ENCODE assay signal across 1 cellular context in the genomic region with DNA sequence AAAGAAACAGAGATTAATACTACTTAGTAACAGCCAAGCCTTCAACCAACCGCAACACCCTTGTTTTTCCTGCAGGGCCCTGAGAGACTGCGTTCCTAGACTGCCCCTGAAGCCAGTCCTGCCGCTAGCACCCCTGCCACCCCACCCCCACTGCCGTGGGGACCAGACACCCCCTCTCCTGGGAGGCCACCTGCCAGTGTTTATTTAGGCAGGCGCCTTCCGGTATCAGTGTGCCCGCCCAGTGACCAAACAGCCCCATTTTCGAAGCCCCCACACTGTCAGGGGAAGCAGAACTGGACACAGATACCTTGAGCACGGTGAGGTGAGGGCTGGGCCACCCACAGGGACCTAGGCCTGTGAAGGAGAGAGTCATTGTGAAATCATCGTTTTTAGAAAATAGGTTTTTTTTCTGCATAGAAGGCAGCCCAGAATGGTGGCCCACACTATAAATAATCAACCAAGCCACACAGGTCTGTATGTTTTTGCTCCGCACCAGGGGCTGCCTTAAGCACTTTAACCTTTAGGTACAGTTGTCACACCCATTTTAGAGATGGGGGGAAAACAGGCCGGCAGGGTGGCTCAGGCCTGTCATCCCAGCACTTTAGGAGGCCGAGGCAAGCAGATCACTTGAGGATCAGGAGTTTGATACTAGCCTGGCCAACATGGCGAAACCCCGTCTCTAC.
A peak's percentile ranks its signal among the peaks of the same experiment; 100 is the strongest.
TF ChIP-seq lines count a peak whose summit lies in the region.

No MANE protein-coding gene starts in this region.

TF ChIP-seq in HepG2, 621 proteins besides CTCF, POLR2A, EP300 and RAD21 (continued from another document and continues in another):
- TF ChIP-seq MXD3 (CRISPR knock-in tag; IDR thresholded peaks at IDR 0.05) = peak; percentile 55; the same call in 1 of the 2 replicates
- TF ChIP-seq AGO2 (optimal IDR thresholded peaks at IDR 0.05; ENCODE audit: low read depth, low read length) = no peak
- peak; percentile 22 for TF ChIP-seq PRPF4 (IDR thresholded peaks at IDR 0.05; ENCODE audit: low read depth, low read length, poor library complexity, severe bottlenecking)
- no peak for TF ChIP-seq BCL3 (CRISPR knock-in tag; IDR thresholded peaks at IDR 0.05)
- TF ChIP-seq GPBP1L1 (CRISPR knock-in tag; IDR thresholded peaks at IDR 0.05) = no peak
- TF ChIP-seq ZNF160 (CRISPR knock-in tag; IDR thresholded peaks at IDR 0.05) = no peak; the same call in 1 of the 2 replicates
- TF ChIP-seq SIX4 (CRISPR knock-in tag; IDR thresholded peaks at IDR 0.05) = peak; percentile 63; the same call in 1 of the 2 replicates
- no peak for TF ChIP-seq ZNF382 (CRISPR knock-in tag; IDR thresholded peaks at IDR 0.05; ENCODE audit: borderline replicate concordance)
- TF ChIP-seq ZNF280D (CRISPR knock-in tag; IDR thresholded peaks at IDR 0.05) = no peak
- no peak for TF ChIP-seq RBFOX2 (IDR thresholded peaks at IDR 0.05; ENCODE audit: low read depth, low read length)
- no peak; the same call in 1 of the 2 replicates for TF ChIP-seq MEIS2 (CRISPR knock-in tag; IDR thresholded peaks at IDR 0.05)
- no peak for TF ChIP-seq SOX13 (IDR thresholded peaks at IDR 0.05)
- peak in 1 of 2 experiments; percentile 70; a peak in 2 of 4 replicates for TF ChIP-seq SOX13 (CRISPR knock-in tag; conservative IDR thresholded peaks at IDR 0.05 in 1 of 2, IDR thresholded peaks at IDR 0.05 in 1 of 2)
- TF ChIP-seq, protein P1, sequence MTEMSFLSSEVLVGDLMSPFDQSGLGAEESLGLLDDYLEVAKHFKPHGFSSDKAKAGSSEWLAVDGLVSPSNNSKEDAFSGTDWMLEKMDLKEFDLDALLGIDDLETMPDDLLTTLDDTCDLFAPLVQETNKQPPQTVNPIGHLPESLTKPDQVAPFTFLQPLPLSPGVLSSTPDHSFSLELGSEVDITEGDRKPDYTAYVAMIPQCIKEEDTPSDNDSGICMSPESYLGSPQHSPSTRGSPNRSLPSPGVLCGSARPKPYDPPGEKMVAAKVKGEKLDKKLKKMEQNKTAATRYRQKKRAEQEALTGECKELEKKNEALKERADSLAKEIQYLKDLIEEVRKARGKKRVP (CRISPR knock-in tag; IDR thresholded peaks at IDR 0.05) = 0 out of 4 replicates have a peak, but pooled peaks of 1 of the 2 experiments have one; percentile 12
- peak; percentile 22; the same call in 1 of the 2 replicates for TF ChIP-seq ISL2 (CRISPR knock-in tag; IDR thresholded peaks at IDR 0.05)
- TF ChIP-seq SAFB2 (CRISPR knock-in tag; IDR thresholded peaks at IDR 0.05; ENCODE audit: borderline replicate concordance, low read depth) = no peak
- no peak for TF ChIP-seq ATAD3A (CRISPR knock-in tag; IDR thresholded peaks at IDR 0.05)
- TF ChIP-seq, protein P2, sequence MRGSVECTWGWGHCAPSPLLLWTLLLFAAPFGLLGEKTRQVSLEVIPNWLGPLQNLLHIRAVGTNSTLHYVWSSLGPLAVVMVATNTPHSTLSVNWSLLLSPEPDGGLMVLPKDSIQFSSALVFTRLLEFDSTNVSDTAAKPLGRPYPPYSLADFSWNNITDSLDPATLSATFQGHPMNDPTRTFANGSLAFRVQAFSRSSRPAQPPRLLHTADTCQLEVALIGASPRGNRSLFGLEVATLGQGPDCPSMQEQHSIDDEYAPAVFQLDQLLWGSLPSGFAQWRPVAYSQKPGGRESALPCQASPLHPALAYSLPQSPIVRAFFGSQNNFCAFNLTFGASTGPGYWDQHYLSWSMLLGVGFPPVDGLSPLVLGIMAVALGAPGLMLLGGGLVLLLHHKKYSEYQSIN (CRISPR knock-in tag; IDR thresholded peaks at IDR 0.05; ENCODE audit: borderline replicate concordance) = no peak
- TF ChIP-seq MAFK (conservative IDR thresholded peaks at IDR 0.05 in 1 of 2, IDR thresholded peaks at IDR 0.05 in 1 of 2; ENCODE audit: low read length in 2 of 2) = no peak
- TF ChIP-seq, protein P3, sequence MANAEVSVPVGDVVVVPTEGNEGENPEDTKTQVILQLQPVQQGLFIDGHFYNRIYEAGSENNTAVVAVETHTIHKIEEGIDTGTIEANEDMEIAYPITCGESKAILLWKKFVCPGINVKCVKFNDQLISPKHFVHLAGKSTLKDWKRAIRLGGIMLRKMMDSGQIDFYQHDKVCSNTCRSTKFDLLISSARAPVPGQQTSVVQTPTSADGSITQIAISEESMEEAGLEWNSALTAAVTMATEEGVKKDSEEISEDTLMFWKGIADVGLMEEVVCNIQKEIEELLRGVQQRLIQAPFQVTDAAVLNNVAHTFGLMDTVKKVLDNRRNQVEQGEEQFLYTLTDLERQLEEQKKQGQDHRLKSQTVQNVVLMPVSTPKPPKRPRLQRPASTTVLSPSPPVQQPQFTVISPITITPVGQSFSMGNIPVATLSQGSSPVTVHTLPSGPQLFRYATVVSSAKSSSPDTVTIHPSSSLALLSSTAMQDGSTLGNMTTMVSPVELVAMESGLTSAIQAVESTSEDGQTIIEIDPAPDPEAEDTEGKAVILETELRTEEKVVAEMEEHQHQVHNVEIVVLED (CRISPR knock-in tag; IDR thresholded peaks at IDR 0.05; ENCODE audit: borderline replicate concordance) = no peak
- TF ChIP-seq MEIS1 (CRISPR knock-in tag; IDR thresholded peaks at IDR 0.05; ENCODE audit: borderline replicate concordance) = no peak
- TF ChIP-seq ZNF367 (CRISPR knock-in tag; IDR thresholded peaks at IDR 0.05; ENCODE audit: borderline replicate concordance) = no peak
- TF ChIP-seq ZFP36 (IDR thresholded peaks at IDR 0.05; ENCODE audit: borderline replicate concordance, low read depth, low read length, partially characterized antibody) = no peak
- TF ChIP-seq, protein P4, sequence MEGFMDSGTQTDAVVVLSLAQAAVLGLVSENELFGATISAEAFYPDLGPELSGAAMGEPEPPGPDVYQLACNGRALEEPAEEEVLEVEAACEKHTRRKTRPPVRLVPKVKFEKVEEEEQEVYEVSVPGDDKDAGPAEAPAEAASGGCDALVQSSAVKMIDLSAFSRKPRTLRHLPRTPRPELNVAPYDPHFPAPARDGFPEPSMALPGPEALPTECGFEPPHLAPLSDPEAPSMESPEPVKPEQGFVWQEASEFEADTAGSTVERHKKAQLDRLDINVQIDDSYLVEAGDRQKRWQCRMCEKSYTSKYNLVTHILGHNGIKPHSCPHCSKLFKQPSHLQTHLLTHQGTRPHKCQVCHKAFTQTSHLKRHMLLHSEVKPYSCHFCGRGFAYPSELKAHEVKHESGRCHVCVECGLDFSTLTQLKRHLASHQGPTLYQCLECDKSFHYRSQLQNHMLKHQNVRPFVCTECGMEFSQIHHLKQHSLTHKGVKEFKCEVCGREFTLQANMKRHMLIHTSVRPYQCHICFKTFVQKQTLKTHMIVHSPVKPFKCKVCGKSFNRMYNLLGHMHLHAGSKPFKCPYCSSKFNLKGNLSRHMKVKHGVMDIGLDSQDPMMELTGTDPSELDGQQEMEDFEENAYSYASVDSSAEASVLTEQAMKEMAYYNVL (CRISPR knock-in tag; IDR thresholded peaks at IDR 0.05; ENCODE audit: borderline replicate concordance) = peak; percentile 72; the same call in 1 of the 2 replicates
- TF ChIP-seq ZZZ3 (CRISPR knock-in tag; IDR thresholded peaks at IDR 0.05; ENCODE audit: borderline replicate concordance) = no peak
- TF ChIP-seq ZNF550 (CRISPR knock-in tag; IDR thresholded peaks at IDR 0.05; ENCODE audit: borderline replicate concordance) = no peak
- peak; percentile 80; the same call in 1 of the 2 replicates for TF ChIP-seq ZNF292 (CRISPR knock-in tag; IDR thresholded peaks at IDR 0.05; ENCODE audit: borderline replicate concordance, low read depth)
- 0 out of 2 replicates have a peak, but pooled peaks have one; percentile 39 for TF ChIP-seq STAT5B (CRISPR knock-in tag; IDR thresholded peaks at IDR 0.05)
- TF ChIP-seq RAD51 (IDR thresholded peaks at IDR 0.05; ENCODE audit: borderline replicate concordance) = no peak
- TF ChIP-seq ZNF569 (CRISPR knock-in tag; IDR thresholded peaks at IDR 0.05; ENCODE audit: borderline replicate concordance) = no peak
- no peak for TF ChIP-seq MXI1 (IDR thresholded peaks at IDR 0.05; ENCODE audit: borderline replicate concordance, low read depth, low read length)
- TF ChIP-seq ZNF232 (CRISPR knock-in tag; IDR thresholded peaks at IDR 0.05; ENCODE audit: borderline replicate concordance) = no peak
- TF ChIP-seq ZFP41 (CRISPR knock-in tag; IDR thresholded peaks at IDR 0.05; ENCODE audit: borderline replicate concordance) = no peak
- no peak for TF ChIP-seq ZFP91 (CRISPR knock-in tag; IDR thresholded peaks at IDR 0.05; ENCODE audit: borderline replicate concordance)
- TF ChIP-seq ZNF7 (CRISPR knock-in tag; IDR thresholded peaks at IDR 0.05) = no peak
- no peak for TF ChIP-seq PREB (CRISPR knock-in tag; IDR thresholded peaks at IDR 0.05)
- TF ChIP-seq ZNF839 (CRISPR knock-in tag; IDR thresholded peaks at IDR 0.05; ENCODE audit: borderline replicate concordance) = peak; percentile 43; the same call in 1 of the 2 replicates
- TF ChIP-seq, protein P5, sequence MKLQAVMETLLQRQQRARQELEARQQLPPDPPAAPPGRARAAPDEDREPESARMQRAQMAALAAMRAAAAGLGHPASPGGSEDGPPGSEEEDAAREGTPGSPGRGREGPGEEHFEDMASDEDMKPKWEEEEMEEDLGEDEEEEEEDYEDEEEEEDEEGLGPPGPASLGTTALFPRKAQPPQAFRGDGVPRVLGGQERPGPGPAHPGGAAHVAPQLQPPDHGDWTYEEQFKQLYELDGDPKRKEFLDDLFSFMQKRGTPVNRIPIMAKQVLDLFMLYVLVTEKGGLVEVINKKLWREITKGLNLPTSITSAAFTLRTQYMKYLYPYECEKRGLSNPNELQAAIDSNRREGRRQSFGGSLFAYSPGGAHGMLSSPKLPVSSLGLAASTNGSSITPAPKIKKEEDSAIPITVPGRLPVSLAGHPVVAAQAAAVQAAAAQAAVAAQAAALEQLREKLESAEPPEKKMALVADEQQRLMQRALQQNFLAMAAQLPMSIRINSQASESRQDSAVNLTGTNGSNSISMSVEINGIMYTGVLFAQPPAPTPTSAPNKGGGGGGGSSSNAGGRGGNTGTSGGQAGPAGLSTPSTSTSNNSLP (IDR thresholded peaks at IDR 0.05; ENCODE audit: low read depth, low read length) = no peak
- TF ChIP-seq KLF16 (CRISPR knock-in tag; IDR thresholded peaks at IDR 0.05) = peak in 1 of 2 experiments; percentile 57; a peak in 1 of 4 replicates
- no peak for TF ChIP-seq TCF7 (IDR thresholded peaks at IDR 0.05; ENCODE audit: low read depth)
- TF ChIP-seq NR2F1 (CRISPR knock-in tag; IDR thresholded peaks at IDR 0.05) = no peak
- no peak for TF ChIP-seq XBP1 (CRISPR knock-in tag; IDR thresholded peaks at IDR 0.05)
- no peak for TF ChIP-seq ATF7 (IDR thresholded peaks at IDR 0.05)
- no peak for TF ChIP-seq ATF7 (CRISPR knock-in tag; IDR thresholded peaks at IDR 0.05)
